ENCODE assay signal across 15 cellular contexts in genomic region chr17:64470676-64471075, GRCh38. TPM values are rescaled to one million over a fixed set of nuclear protein-coding genes. Genes with fewer than 3 reads are reported as not detected.
"Had no signal": no experiment of that assay in that cellular context is flagged by ENCODE, and none has a peak within 500 bp of the region (broad histone marks: within the 10 kb centered on the region; RNA-seq: fewer than 3 reads in every experiment).

No MANE protein-coding gene starts in this region.

- H3K27me3 Mint-ChIP-seq: activated CD8-positive, alpha-beta T cell treated with anti-CD3 and anti-CD28 coated beads for 36 hours; activated naive CD4-positive, alpha-beta T cell treated with anti-CD3 and anti-CD28 coated beads, Interleukin-2, amount 50 U/mL, for 24 hours had no signal

- H3K9me3 Mint-ChIP-seq: activated CD8-positive, alpha-beta T cell treated with anti-CD3 and anti-CD28 coated beads for 36 hours; activated naive CD4-positive, alpha-beta T cell treated with anti-CD3 and anti-CD28 coated beads, Interleukin-2, amount 50 U/mL, for 24 hours; activated T-cell treated with anti-CD3 and anti-CD28 coated beads, Interleukin-2, amount 50 U/mL, for 4 hours; natural killer cell treated with Interleukin-12 subunit alpha and Interleukin-12 subunit beta and Interleukin-15 and Interleukin-18, amount 100 ng/mL, for 72 hours; stimulated activated effector memory CD8-positive, alpha-beta T cell treated with anti-CD3 and anti-CD28 coated beads, Interleukin-12 subunit alpha, Interleukin-12 subunit beta, amount 100 ng/mL, for 72 hours had no signal

- H3K27ac Mint-ChIP-seq: activated CD8-positive, alpha-beta T cell treated with anti-CD3 and anti-CD28 coated beads for 36 hours; activated naive CD4-positive, alpha-beta T cell treated with anti-CD3 and anti-CD28 coated beads, Interleukin-2, amount 50 U/mL, for 24 hours; natural killer cell treated with Interleukin-12 subunit alpha and Interleukin-12 subunit beta and Interleukin-15 and Interleukin-18, amount 100 ng/mL, for 72 hours had no signal

- H3K9me3 ChIP-seq: adrenal gland, body of pancreas, esophagus muscularis mucosa, left ventricle myocardium inferior, ovary had no signal

- H3K27ac ChIP-seq: adrenal gland, body of pancreas, esophagus muscularis mucosa, left ventricle myocardium inferior, ovary had no signal

- H3K27me3 ChIP-seq: adrenal gland, body of pancreas, esophagus muscularis mucosa, ovary had no signal

- H3K4me1 ChIP-seq: adrenal gland, body of pancreas, esophagus muscularis mucosa, left ventricle myocardium inferior had no signal

- H3K4me3 ChIP-seq: adrenal gland, body of pancreas, esophagus muscularis mucosa, left ventricle myocardium inferior, ovary had no signal

- H3K36me3 Mint-ChIP-seq: activated naive CD4-positive, alpha-beta T cell treated with anti-CD3 and anti-CD28 coated beads, Interleukin-2, amount 50 U/mL, for 24 hours; natural killer cell treated with Interleukin-12 subunit alpha and Interleukin-12 subunit beta and Interleukin-15 and Interleukin-18, amount 100 ng/mL, for 72 hours; stimulated activated effector memory CD8-positive, alpha-beta T cell treated with anti-CD3 and anti-CD28 coated beads, Interleukin-12 subunit alpha, Interleukin-12 subunit beta, amount 100 ng/mL, for 72 hours had no signal

- H3K4me1 Mint-ChIP-seq: activated naive CD4-positive, alpha-beta T cell treated with anti-CD3 and anti-CD28 coated beads, Interleukin-2, amount 50 U/mL, for 24 hours; stimulated activated effector memory CD8-positive, alpha-beta T cell treated with anti-CD3 and anti-CD28 coated beads, Interleukin-12 subunit alpha, Interleukin-12 subunit beta, amount 100 ng/mL, for 72 hours had no signal

- H3K36me3 ChIP-seq: adrenal gland, esophagus muscularis mucosa, left ventricle myocardium inferior, ovary had no signal

- DNase-seq: activated CD4-positive, alpha-beta T cell treated with anti-CD3 and anti-CD28 coated beads for 48 hours; activated CD8-positive, alpha-beta T cell treated with anti-CD3 and anti-CD28 coated beads for 36 hours; activated effector memory CD4-positive, alpha-beta T cell treated with anti-CD3 and anti-CD28 coated beads, Interleukin-2, amount 50 U/mL, for 16 hours; activated T-cell treated with anti-CD3 and anti-CD28 coated beads, Interleukin-2, amount 50 U/mL, for 4 hours; adrenal gland; body of pancreas; caudate nucleus; left ventricle myocardium inferior; ovary; stimulated activated CD4-positive, alpha-beta T cell treated with anti-CD3 and anti-CD28 coated beads, Interleukin-1b, Interleukin-23, amount 100 ng/mL, for 48 hours had no signal

- H3K4me3 Mint-ChIP-seq: activated CD8-positive, alpha-beta T cell treated with anti-CD3 and anti-CD28 coated beads for 36 hours; activated naive CD4-positive, alpha-beta T cell treated with anti-CD3 and anti-CD28 coated beads, Interleukin-2, amount 50 U/mL, for 24 hours; activated T-cell treated with anti-CD3 and anti-CD28 coated beads, Interleukin-2, amount 50 U/mL, for 4 hours; natural killer cell treated with Interleukin-12 subunit alpha and Interleukin-12 subunit beta and Interleukin-15 and Interleukin-18, amount 100 ng/mL, for 72 hours; stimulated activated effector memory CD8-positive, alpha-beta T cell treated with anti-CD3 and anti-CD28 coated beads, Interleukin-12 subunit alpha, Interleukin-12 subunit beta, amount 100 ng/mL, for 72 hours had no signal

RNA-seq across cellular contexts. Expression of gene MILR1, which starts 21.8 kb away (rescaled TPM):
- total RNA-seq: activated T-cell treated with anti-CD3 and anti-CD28 coated beads, Interleukin-2, amount 50 U/mL, for 4 hours; kidney epithelial cell had no signal
